3 cellular contexts compared by ENCODE assay signal in the genomic region with DNA sequence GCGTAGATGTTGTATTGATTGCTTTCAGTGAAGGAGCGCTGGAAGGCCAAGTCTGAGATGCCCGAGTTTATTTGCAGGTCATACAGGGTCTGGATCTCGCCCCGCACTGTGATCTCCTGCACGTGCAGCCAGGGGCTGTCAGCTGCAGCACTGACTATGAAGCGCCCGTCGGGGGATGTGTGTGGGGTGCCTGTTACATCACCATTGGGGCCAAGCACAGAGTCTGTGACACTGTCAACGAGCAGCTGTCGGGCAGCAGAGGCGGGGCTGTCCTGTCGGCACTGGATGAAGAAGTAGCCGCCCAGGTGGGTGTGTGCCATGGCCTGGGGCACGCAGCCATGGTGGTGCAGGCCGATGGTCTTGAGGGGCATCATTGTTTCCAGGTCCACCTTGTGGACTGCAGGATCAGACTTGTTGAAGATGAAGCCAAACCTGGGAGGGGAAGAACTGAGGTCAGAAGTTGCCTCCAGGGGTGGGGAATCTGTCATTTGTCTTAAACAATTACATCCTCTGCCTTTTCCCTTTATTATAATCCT.
TF ChIP-seq lines count a peak whose summit lies in the region.

No MANE protein-coding gene starts in this region.

TF ChIP-seq in SK-N-SH, 30 proteins besides CTCF, POLR2A, EP300 and RAD21 (continued from another document):
- TF ChIP-seq, protein P1, sequence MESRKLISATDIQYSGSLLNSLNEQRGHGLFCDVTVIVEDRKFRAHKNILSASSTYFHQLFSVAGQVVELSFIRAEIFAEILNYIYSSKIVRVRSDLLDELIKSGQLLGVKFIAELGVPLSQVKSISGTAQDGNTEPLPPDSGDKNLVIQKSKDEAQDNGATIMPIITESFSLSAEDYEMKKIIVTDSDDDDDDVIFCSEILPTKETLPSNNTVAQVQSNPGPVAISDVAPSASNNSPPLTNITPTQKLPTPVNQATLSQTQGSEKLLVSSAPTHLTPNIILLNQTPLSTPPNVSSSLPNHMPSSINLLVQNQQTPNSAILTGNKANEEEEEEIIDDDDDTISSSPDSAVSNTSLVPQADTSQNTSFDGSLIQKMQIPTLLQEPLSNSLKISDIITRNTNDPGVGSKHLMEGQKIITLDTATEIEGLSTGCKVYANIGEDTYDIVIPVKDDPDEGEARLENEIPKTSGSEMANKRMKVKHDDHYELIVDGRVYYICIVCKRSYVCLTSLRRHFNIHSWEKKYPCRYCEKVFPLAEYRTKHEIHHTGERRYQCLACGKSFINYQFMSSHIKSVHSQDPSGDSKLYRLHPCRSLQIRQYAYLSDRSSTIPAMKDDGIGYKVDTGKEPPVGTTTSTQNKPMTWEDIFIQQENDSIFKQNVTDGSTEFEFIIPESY (IDR thresholded peaks at IDR 0.05; ENCODE audit: borderline replicate concordance, low read depth) = no peak
- TF ChIP-seq MXI1 (IDR thresholded peaks at IDR 0.05; ENCODE audit: low read depth, low read length) (no peak), GABPA (IDR thresholded peaks at IDR 0.05; ENCODE audit: low read depth) (no peak), YY1 (IDR thresholded peaks at IDR 0.05; ENCODE audit: low read depth) (no peak), FOSL2 (IDR thresholded peaks at IDR 0.05; ENCODE audit: borderline replicate concordance, low read depth) (no peak), TCF12 (IDR thresholded peaks at IDR 0.05) (no peak), RXRA (IDR thresholded peaks at IDR 0.05; ENCODE audit: borderline replicate concordance, low read depth) (no peak)
- TF ChIP-seq, protein P2, sequence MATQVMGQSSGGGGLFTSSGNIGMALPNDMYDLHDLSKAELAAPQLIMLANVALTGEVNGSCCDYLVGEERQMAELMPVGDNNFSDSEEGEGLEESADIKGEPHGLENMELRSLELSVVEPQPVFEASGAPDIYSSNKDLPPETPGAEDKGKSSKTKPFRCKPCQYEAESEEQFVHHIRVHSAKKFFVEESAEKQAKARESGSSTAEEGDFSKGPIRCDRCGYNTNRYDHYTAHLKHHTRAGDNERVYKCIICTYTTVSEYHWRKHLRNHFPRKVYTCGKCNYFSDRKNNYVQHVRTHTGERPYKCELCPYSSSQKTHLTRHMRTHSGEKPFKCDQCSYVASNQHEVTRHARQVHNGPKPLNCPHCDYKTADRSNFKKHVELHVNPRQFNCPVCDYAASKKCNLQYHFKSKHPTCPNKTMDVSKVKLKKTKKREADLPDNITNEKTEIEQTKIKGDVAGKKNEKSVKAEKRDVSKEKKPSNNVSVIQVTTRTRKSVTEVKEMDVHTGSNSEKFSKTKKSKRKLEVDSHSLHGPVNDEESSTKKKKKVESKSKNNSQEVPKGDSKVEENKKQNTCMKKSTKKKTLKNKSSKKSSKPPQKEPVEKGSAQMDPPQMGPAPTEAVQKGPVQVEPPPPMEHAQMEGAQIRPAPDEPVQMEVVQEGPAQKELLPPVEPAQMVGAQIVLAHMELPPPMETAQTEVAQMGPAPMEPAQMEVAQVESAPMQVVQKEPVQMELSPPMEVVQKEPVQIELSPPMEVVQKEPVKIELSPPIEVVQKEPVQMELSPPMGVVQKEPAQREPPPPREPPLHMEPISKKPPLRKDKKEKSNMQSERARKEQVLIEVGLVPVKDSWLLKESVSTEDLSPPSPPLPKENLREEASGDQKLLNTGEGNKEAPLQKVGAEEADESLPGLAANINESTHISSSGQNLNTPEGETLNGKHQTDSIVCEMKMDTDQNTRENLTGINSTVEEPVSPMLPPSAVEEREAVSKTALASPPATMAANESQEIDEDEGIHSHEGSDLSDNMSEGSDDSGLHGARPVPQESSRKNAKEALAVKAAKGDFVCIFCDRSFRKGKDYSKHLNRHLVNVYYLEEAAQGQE (IDR thresholded peaks at IDR 0.05; ENCODE audit: low read depth, low read length) = no peak
- TF ChIP-seq, protein P3, sequence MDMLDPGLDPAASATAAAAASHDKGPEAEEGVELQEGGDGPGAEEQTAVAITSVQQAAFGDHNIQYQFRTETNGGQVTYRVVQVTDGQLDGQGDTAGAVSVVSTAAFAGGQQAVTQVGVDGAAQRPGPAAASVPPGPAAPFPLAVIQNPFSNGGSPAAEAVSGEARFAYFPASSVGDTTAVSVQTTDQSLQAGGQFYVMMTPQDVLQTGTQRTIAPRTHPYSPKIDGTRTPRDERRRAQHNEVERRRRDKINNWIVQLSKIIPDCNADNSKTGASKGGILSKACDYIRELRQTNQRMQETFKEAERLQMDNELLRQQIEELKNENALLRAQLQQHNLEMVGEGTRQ (IDR thresholded peaks at IDR 0.05; ENCODE audit: borderline replicate concordance, low read depth, low read length) = no peak
- TF ChIP-seq, protein P4, sequence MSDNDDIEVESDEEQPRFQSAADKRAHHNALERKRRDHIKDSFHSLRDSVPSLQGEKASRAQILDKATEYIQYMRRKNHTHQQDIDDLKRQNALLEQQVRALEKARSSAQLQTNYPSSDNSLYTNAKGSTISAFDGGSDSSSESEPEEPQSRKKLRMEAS (IDR thresholded peaks at IDR 0.05; ENCODE audit: low read depth) = no peak

TF ChIP-seq in SK-N-SH treated with all-trans-retinoic acid at 6 μM for 48 hours, 23 proteins besides CTCF, POLR2A, EP300 and RAD21 (continued from another document):
- TF ChIP-seq, protein P5, sequence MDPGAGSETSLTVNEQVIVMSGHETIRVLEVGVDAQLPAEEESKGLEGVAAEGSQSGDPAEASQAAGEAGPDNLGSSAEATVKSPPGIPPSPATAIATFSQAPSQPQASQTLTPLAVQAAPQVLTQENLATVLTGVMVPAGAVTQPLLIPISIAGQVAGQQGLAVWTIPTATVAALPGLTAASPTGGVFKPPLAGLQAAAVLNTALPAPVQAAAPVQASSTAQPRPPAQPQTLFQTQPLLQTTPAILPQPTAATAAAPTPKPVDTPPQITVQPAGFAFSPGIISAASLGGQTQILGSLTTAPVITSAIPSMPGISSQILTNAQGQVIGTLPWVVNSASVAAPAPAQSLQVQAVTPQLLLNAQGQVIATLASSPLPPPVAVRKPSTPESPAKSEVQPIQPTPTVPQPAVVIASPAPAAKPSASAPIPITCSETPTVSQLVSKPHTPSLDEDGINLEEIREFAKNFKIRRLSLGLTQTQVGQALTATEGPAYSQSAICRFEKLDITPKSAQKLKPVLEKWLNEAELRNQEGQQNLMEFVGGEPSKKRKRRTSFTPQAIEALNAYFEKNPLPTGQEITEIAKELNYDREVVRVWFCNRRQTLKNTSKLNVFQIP (CRISPR knock-in tag; IDR thresholded peaks at IDR 0.05; ENCODE audit: borderline replicate concordance, low read depth) = no peak
- TF ChIP-seq CSDC2 (CRISPR knock-in tag; IDR thresholded peaks at IDR 0.05) (no peak), ISL1 (CRISPR knock-in tag; IDR thresholded peaks at IDR 0.05) (no peak), PPARA (CRISPR knock-in tag; IDR thresholded peaks at IDR 0.05; ENCODE audit: borderline replicate concordance) (no peak), ZNF70 (CRISPR knock-in tag; IDR thresholded peaks at IDR 0.05) (no peak), GLIS3 (CRISPR knock-in tag; IDR thresholded peaks at IDR 0.05) (no peak)
- TF ChIP-seq, protein P6, sequence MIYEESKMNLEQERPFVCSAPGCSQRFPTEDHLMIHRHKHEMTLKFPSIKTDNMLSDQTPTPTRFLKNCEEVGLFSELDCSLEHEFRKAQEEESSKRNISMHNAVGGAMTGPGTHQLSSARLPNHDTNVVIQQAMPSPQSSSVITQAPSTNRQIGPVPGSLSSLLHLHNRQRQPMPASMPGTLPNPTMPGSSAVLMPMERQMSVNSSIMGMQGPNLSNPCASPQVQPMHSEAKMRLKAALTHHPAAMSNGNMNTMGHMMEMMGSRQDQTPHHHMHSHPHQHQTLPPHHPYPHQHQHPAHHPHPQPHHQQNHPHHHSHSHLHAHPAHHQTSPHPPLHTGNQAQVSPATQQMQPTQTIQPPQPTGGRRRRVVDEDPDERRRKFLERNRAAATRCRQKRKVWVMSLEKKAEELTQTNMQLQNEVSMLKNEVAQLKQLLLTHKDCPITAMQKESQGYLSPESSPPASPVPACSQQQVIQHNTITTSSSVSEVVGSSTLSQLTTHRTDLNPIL (CRISPR knock-in tag; IDR thresholded peaks at IDR 0.05; ENCODE audit: low read depth) = no peak
- TF ChIP-seq, protein P7, sequence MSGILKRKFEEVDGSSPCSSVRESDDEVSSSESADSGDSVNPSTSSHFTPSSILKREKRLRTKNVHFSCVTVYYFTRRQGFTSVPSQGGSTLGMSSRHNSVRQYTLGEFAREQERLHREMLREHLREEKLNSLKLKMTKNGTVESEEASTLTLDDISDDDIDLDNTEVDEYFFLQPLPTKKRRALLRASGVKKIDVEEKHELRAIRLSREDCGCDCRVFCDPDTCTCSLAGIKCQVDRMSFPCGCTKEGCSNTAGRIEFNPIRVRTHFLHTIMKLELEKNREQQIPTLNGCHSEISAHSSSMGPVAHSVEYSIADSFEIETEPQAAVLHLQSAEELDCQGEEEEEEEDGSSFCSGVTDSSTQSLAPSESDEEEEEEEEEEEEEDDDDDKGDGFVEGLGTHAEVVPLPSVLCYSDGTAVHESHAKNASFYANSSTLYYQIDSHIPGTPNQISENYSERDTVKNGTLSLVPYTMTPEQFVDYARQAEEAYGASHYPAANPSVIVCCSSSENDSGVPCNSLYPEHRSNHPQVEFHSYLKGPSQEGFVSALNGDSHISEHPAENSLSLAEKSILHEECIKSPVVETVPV (CRISPR knock-in tag; IDR thresholded peaks at IDR 0.05) = no peak
TF ChIP-seq in SK-N-SH treated with all-trans-retinoic acid at 6 μM for 48 hours: peak in this region for 0.

TF ChIP-seq in K562, 482 proteins besides CTCF, POLR2A, EP300 and RAD21 (continued from another document):
- no peak for TF ChIP-seq ZBTB7A (IDR thresholded peaks at IDR 0.05; ENCODE audit: borderline replicate concordance, control insufficient read depth, low read depth, low read length)
